8 cellular contexts compared by ENCODE assay signal in the genomic region with DNA sequence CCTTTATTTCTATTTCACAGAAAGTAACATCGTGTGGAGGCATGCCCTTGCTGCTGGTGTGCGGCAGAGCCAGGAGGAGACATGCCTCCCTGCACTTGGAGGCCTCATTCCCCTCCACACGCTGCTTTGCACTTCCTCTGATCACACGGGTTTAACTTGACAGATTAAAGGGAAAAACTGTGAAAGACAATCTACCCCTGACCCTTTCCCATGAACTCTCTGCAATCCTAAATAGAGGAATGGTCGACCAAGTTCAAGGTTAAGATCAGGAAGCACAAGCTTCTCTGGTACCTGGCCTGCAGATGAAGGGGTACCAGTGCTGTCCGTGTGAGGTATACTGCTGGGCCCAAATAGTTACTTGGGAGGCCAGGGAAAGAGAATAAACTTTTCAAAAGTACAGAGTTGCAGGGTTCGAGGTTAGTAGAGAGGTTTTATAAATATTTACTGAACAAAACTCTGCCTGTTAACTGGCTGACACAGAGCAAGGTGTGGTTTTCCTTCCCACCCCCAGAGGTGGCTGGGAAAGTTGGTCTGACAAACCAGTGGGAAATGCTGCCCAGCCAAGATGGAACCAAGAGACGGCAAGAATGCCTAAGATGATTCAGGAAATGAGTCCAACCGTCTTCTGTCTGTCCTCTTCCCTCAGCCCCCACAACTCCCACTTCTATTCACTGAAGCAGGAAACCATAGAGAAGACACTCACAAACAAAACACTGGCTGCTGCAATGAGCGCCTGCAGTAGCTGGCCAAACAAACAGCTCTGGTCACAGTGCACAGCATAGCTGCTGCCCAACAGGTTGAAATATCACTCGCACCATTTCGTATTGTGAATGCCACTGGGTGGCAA.
DNase-seq lines count a peak whose midpoint lies in the region; ATAC-seq and TF ChIP-seq lines count a peak whose summit lies in the region.

No MANE protein-coding gene starts in this region.

- H3K4me3 ChIP-seq in WI38 (ENCODE audit: low read depth, low read length) = peak overlapping the region; percentile 32; the same call in 1 of the 2 replicates

- H3K4me3 Mint-ChIP-seq in mesothelial cell of epicardium = no peak overlapping the region

- H3K27ac Mint-ChIP-seq in mesothelial cell of epicardium = peak overlapping the region; percentile 72

- peaks cover 41% of the 10 kb centered on the region for H3K4me1 Mint-ChIP-seq in mesothelial cell of epicardium

- H3K36me3 Mint-ChIP-seq in mesothelial cell of epicardium = peaks cover 1% of the 10 kb centered on the region

- H3K9me3 Mint-ChIP-seq in mesothelial cell of epicardium = no peaks in the 10 kb centered on the region

- peak; percentile 72 for ATAC-seq in HG02885 (IDR thresholded peaks at IDR 0.05; ENCODE audit: poor library complexity, unreplicated experiment)
- ATAC-seq in GM18909 (IDR thresholded peaks at IDR 0.05; ENCODE audit: poor library complexity, unreplicated experiment) = no peak
- ATAC-seq in GM19324 (IDR thresholded peaks at IDR 0.05; ENCODE audit: low FRiP score, unreplicated experiment) = no peak
- ATAC-seq in HG02973 (IDR thresholded peaks at IDR 0.05; ENCODE audit: unreplicated experiment) = no peak

- no peaks in the 10 kb centered on the region for H3K27me3 Mint-ChIP-seq in mesothelial cell of epicardium (ENCODE audit: low read depth)

- TF ChIP-seq CTCF in WI38 (IDR thresholded peaks at IDR 0.05; ENCODE audit: low read depth, low read length) (no peak), mesothelial cell of epicardium (IDR thresholded peaks at IDR 0.05; ENCODE audit: unreplicated experiment) (no peak)

- DNase-seq in GM04504 (ENCODE audit: low read depth) = peak; percentile 68
- no peak for DNase-seq in mesothelial cell of epicardium (ENCODE audit: low spot score in 2 of 2, unreplicated experiment in 2 of 2)
- DNase-seq in NCI-H1694 (lab: John Stamatoyannopoulos, UW) = no peak
